In genomic region chr5:124923131-124923530, GRCh38 we compare ENCODE assay signal across 1 cellular context.
TF ChIP-seq lines count a peak whose summit lies in the region.

No MANE protein-coding gene starts in this region.

TF ChIP-seq in GM12878, 131 proteins besides CTCF, POLR2A, EP300 and RAD21 (continued from another document and continues in another):
- TF ChIP-seq CUX1 (IDR thresholded peaks at IDR 0.05; ENCODE audit: insufficient replicate concordance, low read depth, low read length) (no peak), MYB (IDR thresholded peaks at IDR 0.05; ENCODE audit: borderline replicate concordance, low read depth, low read length) (no peak), NR2C2 (IDR thresholded peaks at IDR 0.05; ENCODE audit: borderline replicate concordance, control insufficient read depth, insufficient read length, low read depth) (no peak), YY1 (IDR thresholded peaks at IDR 0.05; ENCODE audit: low read depth, low read length) (no peak), ZNF687 (IDR thresholded peaks at IDR 0.05) (0 out of 2 replicates have a peak, but pooled peaks have one; percentile 27), MEF2A (IDR thresholded peaks at IDR 0.05; ENCODE audit: insufficient read depth, low read depth, low read length) (peak; percentile 43; the same call in 1 of the 2 replicates), ZBTB33 (IDR thresholded peaks at IDR 0.05) (no peak), PML (IDR thresholded peaks at IDR 0.05; ENCODE audit: low read length) (no peak), RAD51 (IDR thresholded peaks at IDR 0.05) (peak; percentile 57), PRDM15 (CRISPR knock-in tag; IDR thresholded peaks at IDR 0.05) (no peak), EZH2 (IDR thresholded peaks at IDR 0.05; ENCODE audit: borderline replicate concordance, control insufficient read depth, low read depth, low read length) (no peak), NBN (IDR thresholded peaks at IDR 0.05) (no peak), REST (IDR thresholded peaks at IDR 0.05; ENCODE audit: low read depth, low read length) (no peak), BMI1 (IDR thresholded peaks at IDR 0.05; ENCODE audit: borderline replicate concordance) (no peak), ZZZ3 (IDR thresholded peaks at IDR 0.05; ENCODE audit: control insufficient read depth, insufficient read length, low read depth) (no peak), STAT1 (conservative IDR thresholded peaks at IDR 0.05) (no peak), MAX (IDR thresholded peaks at IDR 0.05; ENCODE audit: low read depth, low read length) (no peak), RB1 (IDR thresholded peaks at IDR 0.05; ENCODE audit: borderline replicate concordance) (no peak), SUZ12 (IDR thresholded peaks at IDR 0.05; ENCODE audit: unreplicated experiment) (no peak), BHLHE40 (IDR thresholded peaks at IDR 0.05; ENCODE audit: borderline replicate concordance in 1 of 2, low read depth in 2 of 2, low read length in 1 of 2) (peak; percentile 53 to 81; a peak in 3 of 4 replicates), RCOR1 (conservative IDR thresholded peaks at IDR 0.05; ENCODE audit: low read depth, low read length) (no peak), CBX3 (IDR thresholded peaks at IDR 0.05; ENCODE audit: borderline replicate concordance, low read depth) (no peak), ZBED1 (IDR thresholded peaks at IDR 0.05; ENCODE audit: borderline replicate concordance) (no peak), ZBTB11 (CRISPR knock-in tag; IDR thresholded peaks at IDR 0.05) (no peak), JUND (IDR thresholded peaks at IDR 0.05; ENCODE audit: low read depth, low read length) (no peak), ZNF274 (IDR thresholded peaks at IDR 0.05; ENCODE audit: insufficient read depth, insufficient read length) (no peak), SIN3A (IDR thresholded peaks at IDR 0.05; ENCODE audit: low read depth, low read length) (no peak), SMARCA5 (IDR thresholded peaks at IDR 0.05) (no peak), ATF2 (IDR thresholded peaks at IDR 0.05; ENCODE audit: low read length) (no peak), MEF2B (IDR thresholded peaks at IDR 0.05; ENCODE audit: partially characterized antibody, poor library complexity, severe bottlenecking) (peak; percentile 33)
